10 cellular contexts compared by ENCODE assay signal in the genomic region with DNA sequence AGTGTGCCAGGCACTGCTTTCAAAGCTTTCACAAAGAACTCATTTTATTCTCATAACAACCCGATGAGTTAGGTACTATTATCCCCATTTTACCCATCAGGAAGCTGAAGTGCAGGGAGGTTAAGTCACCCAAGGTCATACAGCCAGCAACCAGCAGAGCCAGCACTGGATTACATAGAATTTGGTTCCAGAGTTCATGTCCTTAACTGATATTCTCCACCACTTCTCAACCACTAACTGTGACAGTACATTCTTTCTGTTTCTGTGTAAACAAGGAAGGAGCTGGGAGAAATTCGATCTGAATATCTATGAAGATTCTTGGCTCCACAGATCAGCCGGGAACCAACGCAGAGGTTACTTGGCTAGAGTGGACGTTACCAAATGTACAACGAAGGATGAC.
DNase-seq lines count a peak whose midpoint lies in the region; ATAC-seq and TF ChIP-seq lines count a peak whose summit lies in the region.
"Had no signal": no experiment of that assay in that cellular context is flagged by ENCODE, and none has a peak within 500 bp of the region (broad histone marks: within the 10 kb centered on the region; RNA-seq: fewer than 3 reads in every experiment).

No MANE protein-coding gene starts in this region.

- H3K4me3 Mint-ChIP-seq in nephron = no peak overlapping the region

- no peak for DNase-seq in left cardiac atrium
- DNase-seq in cardiac septum (ENCODE audit: low spot score) = no peak
- DNase-seq in brain pericyte (ENCODE audit: low read depth, low spot score) = peak; percentile 41
- no peak for DNase-seq in NCI-H345 (lab: John Stamatoyannopoulos, UW)
- no peak for DNase-seq in stimulated activated CD4-positive, alpha-beta T cell treated with anti-CD3 and anti-CD28 coated beads, Interleukin-2, amount 100 ng/mL, for 24 hours
- DNase-seq: activated T-cell treated with anti-CD3 and anti-CD28 coated beads for 4 hours, GF-D8 had no signal

- ATAC-seq in left cardiac atrium = peak; percentile 39 to 52
- no peak for ATAC-seq in HG03460 (IDR thresholded peaks at IDR 0.05; ENCODE audit: unreplicated experiment)
- no peak for ATAC-seq in GM18511 (IDR thresholded peaks at IDR 0.05; ENCODE audit: unreplicated experiment)

- peak overlapping the region; percentile 29 to 54 (median 49) for H3K27ac Mint-ChIP-seq in nephron

- peaks cover 36% of the 10 kb centered on the region for H3K36me3 Mint-ChIP-seq in nephron (ENCODE audit: low read depth)

- H3K27me3 Mint-ChIP-seq in nephron (ENCODE audit: low read depth) = no peaks in the 10 kb centered on the region

- no peak for TF ChIP-seq CTCF in nephron (IDR thresholded peaks at IDR 0.05; ENCODE audit: unreplicated experiment in 3 of 3)

- intact Hi-C loops in left cardiac atrium (cut with DNase I) (loop anchor here in 1 of 2 donors (5.0 to 10.0 kb wide), 2 partner anchors 770 to 968 kb away; no protein-coding TSS in a partner anchor), cardiac septum (cut with DNase I) (no loop called here)

- peaks cover 30% of the 10 kb centered on the region for H3K4me1 Mint-ChIP-seq in nephron

- no peaks in the 10 kb centered on the region for H3K9me3 Mint-ChIP-seq in nephron

Comparison
In these comparisons a context has a peak if more than half of its experiments do, and no peak if none do; other contexts are left out.
1. ATAC-seq: peak in left cardiac atrium (2 of 2); none in HG03460 (single experiment) and GM18511 (single experiment).